In the genomic region with DNA sequence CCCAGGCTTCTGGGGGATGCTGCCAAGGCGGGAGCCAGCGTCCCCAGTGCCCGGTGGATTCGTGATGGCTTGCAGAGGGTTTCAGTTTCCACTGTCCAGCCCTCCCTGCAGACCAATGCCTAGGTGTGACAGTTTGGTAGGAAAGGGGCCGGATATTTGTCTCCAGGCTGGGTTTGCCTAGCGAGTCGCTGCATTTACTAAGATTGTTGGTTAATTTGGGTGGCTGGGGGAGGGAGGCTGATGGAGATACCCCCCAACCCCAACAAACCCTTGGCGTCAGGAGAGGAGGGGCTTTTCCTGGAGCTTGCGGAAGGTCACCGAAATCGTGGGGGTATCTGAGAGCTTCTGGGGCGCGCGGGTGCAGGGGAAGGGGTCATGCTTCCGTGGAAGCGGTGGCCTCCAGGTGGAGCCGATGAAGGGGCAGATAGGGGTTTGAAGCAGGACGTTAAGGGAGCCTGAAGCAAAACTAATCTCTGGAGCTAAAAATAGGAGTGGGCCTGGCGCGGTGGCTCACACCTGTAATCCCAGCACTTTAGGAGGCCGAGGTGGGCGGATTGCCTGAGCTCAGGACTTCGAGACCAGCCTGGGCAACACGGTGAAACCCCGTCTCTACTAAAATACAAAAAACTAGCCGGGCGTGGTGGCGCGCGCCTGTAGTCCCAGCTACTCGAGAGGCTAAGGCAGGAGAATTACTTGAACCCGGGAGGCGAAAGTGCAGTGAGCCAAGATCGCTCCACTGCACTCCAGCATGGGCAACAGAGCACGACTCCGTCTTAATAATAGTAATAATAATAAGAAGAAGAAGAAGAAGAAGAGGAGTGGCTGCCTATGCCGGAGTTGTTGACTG, we compare ENCODE assay signal across 8 cellular contexts. TPM values are rescaled to one million over a fixed set of nuclear protein-coding genes. Genes with fewer than 3 reads are reported as not detected.
DNase-seq lines count a peak whose midpoint lies in the region; ATAC-seq and TF ChIP-seq lines count a peak whose summit lies in the region.

No MANE protein-coding gene starts in this region.

- H3K27ac ChIP-seq in CD4-positive, alpha-beta T cell (ENCODE audit: low read depth, low read length), result no peak overlapping the region
- H3K27ac ChIP-seq in PC-3 (ENCODE audit: low read length) (peak overlapping the region; percentile 47), esophagus (ENCODE audit: low read depth in 2 of 2, low read length in 1 of 2) (peak overlapping the region; percentile 80 to 93)

- H3K4me1 ChIP-seq in PC-3 (ENCODE audit: insufficient read depth, low read length), result peaks cover 20% of the 10 kb centered on the region; the same call in 1 of the 2 replicates
- peaks cover 4 to 8% of the 10 kb centered on the region in 2 donors for H3K4me1 ChIP-seq in esophagus (ENCODE audit: control insufficient read depth in 2 of 2, insufficient read depth in 2 of 2, low read length in 1 of 2)

- no peak for TF ChIP-seq CTCF in CD4-positive, alpha-beta T cell (IDR thresholded peaks at IDR 0.05)
- TF ChIP-seq CTCF in PC-3 (conservative IDR thresholded peaks at IDR 0.05; ENCODE audit: low read depth, low read length) (no peak), omental fat pad (IDR thresholded peaks at IDR 0.05) (no peak)

- H2AFZ ChIP-seq in PC-3 (ENCODE audit: low read length), result peak overlapping the region; percentile 97

- CTCF ChIA-PET in CD4-positive, alpha-beta T cell (lab: Charles Lee), result no interaction called here
- CTCF ChIA-PET in PC-3 (lab: Charles Lee), result no interaction called here

- peak overlapping the region; percentile 100 for H3K4me2 ChIP-seq in PC-3 (ENCODE audit: low read length)

- POLR2A ChIA-PET in CD4-positive, alpha-beta T cell (lab: Charles Lee), result no interaction called here
- POLR2A ChIA-PET in PC-3 (lab: Charles Lee; ENCODE audit: unreplicated experiment), result no interaction called here

- no peaks in the 10 kb centered on the region for H3K9me2 ChIP-seq in PC-3 (replicated peaks; ENCODE audit: low read length)

- peaks cover 15% of the 10 kb centered on the region for H3K27me3 Mint-ChIP-seq in CD4-positive, alpha-beta T cell

- intact Hi-C loops in CD4-positive, alpha-beta T cell (cut with DNase I, micrococcal nuclease), result loop anchor here in 1 of 2 experiments (5.0 kb wide), 1 partner anchor 281 kb away; a partner anchor contains a TSS
- intact Hi-C loops in PC-3 (cut with micrococcal nuclease), result no loop called here

- H3K27ac Mint-ChIP-seq in CD4-positive, alpha-beta T cell, result no peak overlapping the region

- peak overlapping the region; percentile 67 for H3K4me3 Mint-ChIP-seq in CD4-positive, alpha-beta T cell

- peaks cover 11% of the 10 kb centered on the region for H3K4me1 Mint-ChIP-seq in CD4-positive, alpha-beta T cell (ENCODE audit: low read depth)

- peaks cover 16% of the 10 kb centered on the region for H3K27me3 ChIP-seq in CD4-positive, alpha-beta T cell (ENCODE audit: control insufficient read depth, insufficient read depth, low read length)
- no peaks in the 10 kb centered on the region for H3K27me3 ChIP-seq in PC-3 (ENCODE audit: low read length)
- no peaks in the 10 kb centered on the region for H3K27me3 ChIP-seq in esophagus (ENCODE audit: control insufficient read depth in 1 of 2, insufficient read depth in 2 of 2, low read length in 2 of 2)

- WGBS in esophagus, 2 donors, result 47% methylated on average over 37 of the region's 37 CpGs

- H3K9me3 ChIP-seq in CD4-positive, alpha-beta T cell (ENCODE audit: control insufficient read depth, low read length), result no peaks in the 10 kb centered on the region
- H3K9me3 ChIP-seq in PC-3 (ENCODE audit: low read length), result no peaks in the 10 kb centered on the region
- H3K9me3 ChIP-seq in esophagus (ENCODE audit: control insufficient read depth in 2 of 2, insufficient read depth in 1 of 2, low read depth in 1 of 2, low read length in 1 of 2), result no peaks in the 10 kb centered on the region

- H4K20me1 ChIP-seq in PC-3 (ENCODE audit: low read length), result peaks cover 19% of the 10 kb centered on the region

- H3K9me3 Mint-ChIP-seq in CD4-positive, alpha-beta T cell, result no peaks in the 10 kb centered on the region

- no peak for ATAC-seq in CD4-positive, alpha-beta T cell (ENCODE audit: poor library complexity)
- 0 out of 2 replicates have a peak, but pooled peaks have one; percentile 1 for ATAC-seq in PC-3
- ATAC-seq in omental fat pad (ENCODE audit: low FRiP score), result peak; percentile 26
- no peak for ATAC-seq in HG02840 (IDR thresholded peaks at IDR 0.05; ENCODE audit: low FRiP score, unreplicated experiment)
- no peak for ATAC-seq in GM21737 (IDR thresholded peaks at IDR 0.05; ENCODE audit: unreplicated experiment)
- ATAC-seq in GM19328 (IDR thresholded peaks at IDR 0.05; ENCODE audit: unreplicated experiment), result no peak

- BruUV-seq in PC-3 (replicated peaks; lab: Mats Ljungman, UMichigan), result TSS peak; percentile 45

- H3K79me2 ChIP-seq in PC-3 (ENCODE audit: low read length), result peaks cover 57% of the 10 kb centered on the region

- H3K4me3 ChIP-seq in PC-3 (ENCODE audit: low read length) (peak overlapping the region; percentile 97), esophagus (ENCODE audit: low read depth in 1 of 2, low read length in 2 of 2) (peak overlapping the region; percentile 82 to 95)

- H3K36me3 Mint-ChIP-seq in CD4-positive, alpha-beta T cell (ENCODE audit: low read depth), result no peaks in the 10 kb centered on the region

- H3K36me3 ChIP-seq in PC-3 (ENCODE audit: low read depth, low read length) (no peaks in the 10 kb centered on the region), esophagus (ENCODE audit: control insufficient read depth in 2 of 2, insufficient read depth in 2 of 2, low read length in 1 of 2) (no peaks in the 10 kb centered on the region)

- no peaks in the 10 kb centered on the region for H3F3A ChIP-seq in PC-3 (ENCODE audit: low read length, unreplicated experiment)

- no peak for DNase-seq in CD4-positive, alpha-beta T cell
- DNase-seq in PC-3, result peak; percentile 13
- DNase-seq in omental fat pad (ENCODE audit: low spot score), result no peak
- no peak for DNase-seq in SHP77 treated with DMSO at 0.1 percent for 48 hours (lab: John Stamatoyannopoulos, UW)

- H3K9ac ChIP-seq in PC-3 (ENCODE audit: low read length), result peak overlapping the region; percentile 92

RNA-seq across cellular contexts. Expression of a gene that starts 1.1 kb away (rescaled TPM):
- total RNA-seq in CD4-positive, alpha-beta T cell, result 1 to 10 TPM; 6.6 to 7.6 TPM
- total RNA-seq in PC-3 (2014; rRNA removed), result 73.0 and 89.2 TPM in 2 replicates
- polyA plus RNA-seq in esophagus, result 10 to 100 TPM; 29.9 to 35.2 TPM
- 100 to 1,000 TPM in 3 of 4 donors, 10 to 100 TPM in 1; 63.7 to 131 (median 113) TPM for total RNA-seq in omental fat pad

RNA-seq across cellular contexts. Expression of a gene that starts 25.6 kb away (rescaled TPM):
- total RNA-seq in CD4-positive, alpha-beta T cell, result not detected
- not detected in 2 replicates for total RNA-seq in PC-3 (2014; rRNA removed)
- not detected for polyA plus RNA-seq in esophagus
- total RNA-seq in omental fat pad, result 1 to 10 TPM in 1 of 4 donors, not detected in 3; 6.3 TPM

RNA-seq across cellular contexts. Expression of a gene that starts 36.1 kb away (rescaled TPM):
- not detected for total RNA-seq in CD4-positive, alpha-beta T cell
- total RNA-seq in PC-3 (2014; rRNA removed) (1.4 and 2.0 TPM in 2 replicates), omental fat pad (1 to 10 TPM in 2 of 4 donors, under 1 TPM in 1, not detected in 1; 0.93 to 5.2 (median 1.3) TPM)
- polyA plus RNA-seq in esophagus, result under 1 TPM; 0.52 to 0.67 TPM

Comparison
In these comparisons a context has a peak if more than half of its experiments do, and no peak if none do; other contexts are left out.
1. ATAC-seq: peak in PC-3 (single experiment) and omental fat pad (single experiment); none in CD4-positive, alpha-beta T cell (single experiment), HG02840 (single experiment), GM21737 (single experiment) and GM19328 (single experiment).